9 cellular contexts compared by ENCODE assay signal in genomic region chr3:48739955-48740823, GRCh38. TPM values are rescaled to one million over a fixed set of nuclear protein-coding genes. Genes with fewer than 3 reads are reported as not detected.
DNase-seq lines count a peak whose midpoint lies in the region; ATAC-seq and TF ChIP-seq lines count a peak whose summit lies in the region.
"Had no signal": no experiment of that assay in that cellular context is flagged by ENCODE, and none has a peak within 500 bp of the region (broad histone marks: within the 10 kb centered on the region; RNA-seq: fewer than 3 reads in every experiment).

No MANE protein-coding gene starts in this region.

- no peaks in the 10 kb centered on the region for H3K9me3 Mint-ChIP-seq in CD8-positive, alpha-beta T cell
- H3K9me3 Mint-ChIP-seq: T-helper 1 cell treated with Interleukin-12 subunit alpha and Interleukin-12 subunit beta and Interleukin-4 antibody, amounts not matched to agents 30 μg/mL and 1 μg/mL, for 36 hours had no signal

- POLR2A ChIA-PET in CD8-positive, alpha-beta T cell (lab: Charles Lee), result interaction anchor here (1.1 to 1.3 kb wide), 2 partner anchors 105 to 108 kb away, joined by 3 to 5 read pairs; partner anchors contain the start of gene PRKAR2A

- TF ChIP-seq CTCF in CD8-positive, alpha-beta T cell (IDR thresholded peaks at IDR 0.05), result peak; percentile 60
- TF ChIP-seq CTCF in NB4 (IDR thresholded peaks at IDR 0.05; ENCODE audit: low read depth, low read length) (peak; percentile 74), liver (IDR thresholded peaks at IDR 0.05; ENCODE audit: low read depth, low read length, missing input control) (peak; percentile 94)

- intact Hi-C loops in CD8-positive, alpha-beta T cell (cut with DNase I, micrococcal nuclease), result loop anchor here (1.0 to 5.0 kb wide), 4 partner anchors 55 to 339 kb away; partner anchors contain the start of genes NCKIPSD (in 1 of the 2) and SLC25A20 (in 1 of the 2)

- no peak for TF ChIP-seq POLR2A in NB4 (IDR thresholded peaks at IDR 0.05; ENCODE audit: extremely low read depth, insufficient read length)

- DNase-seq in CD8-positive, alpha-beta T cell, result peak; percentile 9 to 65 (median 45)
- DNase-seq in NB4 (ENCODE audit: low read depth), result peak; percentile 54
- peak; percentile 47 for DNase-seq in activated CD4-positive, alpha-beta T cell treated with anti-CD3 and anti-CD28 coated beads, Interleukin-2, amount 50 U/mL, for 1 hour
- peak; percentile 85 for DNase-seq in dermis blood vessel endothelial cell
- peak; percentile 54 to 72 for DNase-seq in stimulated activated CD4-positive, alpha-beta T cell treated with anti-CD3 and anti-CD28 coated beads, Interleukin-2, amount 100 ng/mL, for 24 hours
- DNase-seq in NCI-H2171 (lab: John Stamatoyannopoulos, UW), result no peak

- peaks cover 3% of the 10 kb centered on the region for H3K4me1 ChIP-seq in CD8-positive, alpha-beta T cell (ENCODE audit: insufficient read depth, low read length)
- H3K4me1 ChIP-seq in liver (ENCODE audit: control insufficient read depth in 4 of 4, insufficient read depth in 4 of 4, low read length in 3 of 4), result peaks cover 13 to 31% (median 23%) of the 10 kb centered on the region in 4 donors

- no peaks in the 10 kb centered on the region for H3K36me3 ChIP-seq in CD8-positive, alpha-beta T cell (ENCODE audit: insufficient read depth, low read length)
- no peaks in the 10 kb centered on the region for H3K36me3 ChIP-seq in liver (ENCODE audit: control insufficient read depth in 4 of 4, insufficient read depth in 3 of 4, low read depth in 1 of 4, low read length in 3 of 4)

- H3K9ac ChIP-seq in liver (ENCODE audit: low read depth in 1 of 2, low read length in 2 of 2), result peak overlapping the region; percentile 22 to 45

- no peaks in the 10 kb centered on the region for H3K27me3 Mint-ChIP-seq in CD8-positive, alpha-beta T cell (ENCODE audit: low read depth)

- H3K4me1 Mint-ChIP-seq in CD8-positive, alpha-beta T cell (ENCODE audit: low read depth), result peaks cover 2% of the 10 kb centered on the region

- no peak overlapping the region for H3K4me3 Mint-ChIP-seq in CD8-positive, alpha-beta T cell
- H3K4me3 Mint-ChIP-seq: T-helper 1 cell treated with Interleukin-12 subunit alpha and Interleukin-12 subunit beta and Interleukin-4 antibody, amounts not matched to agents 30 μg/mL and 1 μg/mL, for 36 hours had no signal

- no peak overlapping the region for H3K4me3 ChIP-seq in CD8-positive, alpha-beta T cell (ENCODE audit: low read depth, low read length)
- H3K4me3 ChIP-seq in NB4 (ENCODE audit: low read depth, low read length) (no peak overlapping the region), liver (ENCODE audit: low read depth in 1 of 3, low read length in 3 of 3) (peak overlapping the region in 2 of 3 donors; percentile 7 to 61)

- WGBS in liver, result 6% methylated on average over 15 of the region's 15 CpGs

- peak; percentile 78 to 82 for TF ChIP-seq RAD21 in liver (IDR thresholded peaks at IDR 0.05)

- CTCF ChIA-PET in CD8-positive, alpha-beta T cell (lab: Charles Lee), result interaction anchor here (0.7 to 5.7 kb wide), 19 partner anchors 9 to 272 kb away, joined by 3 to 30 read pairs (median 3); partner anchors contain the start of gene PRKAR2A

- no peaks in the 10 kb centered on the region for H3K27me3 ChIP-seq in CD8-positive, alpha-beta T cell (ENCODE audit: insufficient read depth, low read length)
- H3K27me3 ChIP-seq in liver (ENCODE audit: control insufficient read depth in 4 of 4, insufficient read depth in 4 of 4, low read length in 3 of 4), result no peaks in the 10 kb centered on the region

- H3K27ac Mint-ChIP-seq in CD8-positive, alpha-beta T cell, result no peak overlapping the region
- H3K27ac Mint-ChIP-seq: T-helper 1 cell treated with Interleukin-12 subunit alpha and Interleukin-12 subunit beta and Interleukin-4 antibody, amounts not matched to agents 30 μg/mL and 1 μg/mL, for 36 hours had no signal

- peak; percentile 86 for ATAC-seq in CD8-positive, alpha-beta T cell
- peak; percentile 83 for ATAC-seq in GM21529 (IDR thresholded peaks at IDR 0.05; ENCODE audit: unreplicated experiment)

- no peak overlapping the region for H3K27ac ChIP-seq in CD8-positive, alpha-beta T cell (ENCODE audit: low read depth, low read length)
- peak overlapping the region; percentile 81 to 88 for H3K27ac ChIP-seq in liver (ENCODE audit: low read depth in 1 of 2, low read length in 2 of 2)

- no peaks in the 10 kb centered on the region for H3K9me3 ChIP-seq in CD8-positive, alpha-beta T cell (ENCODE audit: low read length)
- H3K9me3 ChIP-seq in liver (ENCODE audit: control insufficient read depth in 4 of 4, low read length in 3 of 4), result no peaks in the 10 kb centered on the region

- peaks cover 2% of the 10 kb centered on the region for H3K36me3 Mint-ChIP-seq in CD8-positive, alpha-beta T cell

TF ChIP-seq in liver, 16 proteins besides CTCF, POLR2A, EP300 and RAD21:
- TF ChIP-seq GABPA (IDR thresholded peaks at IDR 0.05 in 1 of 2, conservative IDR thresholded peaks at IDR 0.05 in 1 of 2), result peak in 1 of 2 donors; percentile 55
- TF ChIP-seq ZBTB33 (IDR thresholded peaks at IDR 0.05), result peak; percentile 89
- peak; percentile 95 for TF ChIP-seq NR2F2 (IDR thresholded peaks at IDR 0.05)
- peak; percentile 95 for TF ChIP-seq REST (IDR thresholded peaks at IDR 0.05)
- TF ChIP-seq RXRA (IDR thresholded peaks at IDR 0.05), result peak; percentile 90 to 94
- peak; percentile 14 for TF ChIP-seq FOXA2 (IDR thresholded peaks at IDR 0.05)
- peak; percentile 53 for TF ChIP-seq ATF3 (IDR thresholded peaks at IDR 0.05)
- TF ChIP-seq HNF4G (IDR thresholded peaks at IDR 0.05), result peak; percentile 98
- peak in 1 of 2 donors; percentile 48 for TF ChIP-seq EGR1 (IDR thresholded peaks at IDR 0.05; ENCODE audit: low read depth in 2 of 2)
- peak; percentile 78 for TF ChIP-seq MAX (IDR thresholded peaks at IDR 0.05)
- TF ChIP-seq YY1 (IDR thresholded peaks at IDR 0.05), result peak; percentile 71
- peak; percentile 82 to 88 for TF ChIP-seq JUND (IDR thresholded peaks at IDR 0.05)
- no peak for TF ChIP-seq FOXA1 (IDR thresholded peaks at IDR 0.05)
- peak; percentile 57 for TF ChIP-seq TAF1 (conservative IDR thresholded peaks at IDR 0.05)
- TF ChIP-seq HNF4A (conservative IDR thresholded peaks at IDR 0.05), result peak; percentile 98 to 99
- peak; percentile 100 for TF ChIP-seq SP1 (IDR thresholded peaks at IDR 0.05)

RNA-seq across cellular contexts. Expression of gene IP6K2, which starts 23.2 kb away (rescaled TPM):
- total RNA-seq in CD8-positive, alpha-beta T cell, result 100 to 1,000 TPM; 118 to 123 TPM
- total RNA-seq in dermis blood vessel endothelial cell (49.7 and 58.2 TPM in 2 replicates), liver (10 to 100 TPM; 23.3 to 25.4 TPM)
- 10 to 100 TPM; 21.8 to 37.6 TPM for polyA plus RNA-seq in liver

RNA-seq across cellular contexts. Expression of gene NCKIPSD, which starts 54.5 kb away (rescaled TPM):
- total RNA-seq in CD8-positive, alpha-beta T cell, result 1 to 10 TPM; 7.7 to 8.1 TPM
- total RNA-seq in dermis blood vessel endothelial cell (6.3 and 8.9 TPM in 2 replicates), liver (10 to 100 TPM in 1 of 2 donors, 1 to 10 TPM in 1; 5.9 to 12.9 TPM)
- polyA plus RNA-seq in liver, result 10 to 100 TPM in 1 of 2 donors, 1 to 10 TPM in 1; 7.4 to 10.0 TPM

Comparison
In these comparisons a context has a peak if more than half of its experiments do, and no peak if none do; other contexts are left out.
1. H3K4me3 ChIP-seq: peak in liver (2 of 3); none in CD8-positive, alpha-beta T cell (single experiment) and NB4 (single experiment).
2. Peak in every context shown above with its lines, with median percentiles within 50 percentile points of each other: CTCF ChIP-seq.